ENCODE assay signal across 8 cellular contexts in the genomic region with DNA sequence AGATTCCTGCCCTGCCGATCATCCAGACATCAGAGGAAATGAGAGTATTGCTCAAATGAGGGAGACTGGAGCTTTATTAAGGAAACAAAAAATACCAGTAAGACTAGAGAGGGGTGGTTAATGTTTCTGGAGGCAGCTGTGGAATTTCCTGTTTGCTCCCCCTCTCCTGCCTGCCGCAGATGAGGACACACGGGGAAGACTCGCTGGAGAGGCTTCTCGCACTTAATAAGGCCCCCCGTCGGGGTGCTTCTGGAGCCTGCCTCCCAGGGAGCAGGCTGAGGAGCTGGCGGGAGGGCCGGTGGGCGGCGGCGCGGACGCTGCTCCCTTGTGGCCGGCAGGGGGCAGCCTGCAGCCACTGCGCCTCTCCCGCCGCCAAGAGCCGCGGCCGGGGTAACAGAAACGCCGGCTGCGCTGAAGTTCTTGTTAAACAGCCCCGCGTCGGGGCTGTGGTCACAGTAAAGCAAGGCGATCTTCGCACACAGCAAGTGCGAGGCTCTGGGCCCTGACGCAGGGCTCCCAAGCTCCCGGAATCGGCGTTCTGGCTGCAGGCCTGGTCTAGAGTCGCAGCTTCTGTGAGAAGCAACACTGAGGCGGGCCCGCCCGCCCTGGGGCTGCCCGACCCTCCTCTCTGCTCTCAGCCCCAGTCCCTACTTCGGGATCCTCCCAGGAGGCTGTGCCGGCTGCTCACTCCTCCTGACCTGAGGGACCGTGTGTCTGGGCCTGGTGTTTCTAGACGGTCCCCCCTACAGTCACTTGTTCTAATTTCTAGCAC. TPM values are rescaled to one million over a fixed set of nuclear protein-coding genes. Genes with fewer than 3 reads are reported as not detected.
A peak's percentile ranks its signal among the peaks of the same experiment; 100 is the strongest.
DNase-seq lines count a peak whose midpoint lies in the region; ATAC-seq and TF ChIP-seq lines count a peak whose summit lies in the region.

No MANE protein-coding gene starts in this region.

- H3K36me3 ChIP-seq in left lung: peaks cover 0 to 49% of the 10 kb centered on the region in 2 donors

- peak; percentile 8 for DNase-seq in SKM-1 treated with dmso at 0.1 percent for 144 hours (lab: John Stamatoyannopoulos, UW; ENCODE audit: unreplicated experiment)
- no peak for DNase-seq in SKM-1 (lab: John Stamatoyannopoulos, UW; ENCODE audit: unreplicated experiment)
- DNase-seq in NCI-H2107 (lab: John Stamatoyannopoulos, UW): peak; percentile 75
- peak; percentile 43 to 54 for DNase-seq in activated CD4-positive, alpha-beta T cell treated with anti-CD3 and anti-CD28 coated beads for 24 hours (ENCODE audit: low read depth in 2 of 2)
- DNase-seq in left lung: peak; percentile 71 to 93
- peak; percentile 60 for DNase-seq in stimulated activated CD4-positive, alpha-beta T cell treated with anti-CD3 and anti-CD28 coated beads, Interleukin-1b, Interleukin-23, amount 100 ng/mL, for 48 hours
- no peak for DNase-seq in HuH-7.5 (ENCODE audit: low spot score)

- intact Hi-C loops in left lung (cut with DNase I): loop anchor here in 1 of 2 donors (5.0 to 10.0 kb wide), 2 partner anchors 253 to 381 kb away; no protein-coding TSS in a partner anchor

- H3K9me3 ChIP-seq in left lung: no peaks in the 10 kb centered on the region

- H3K27me3 ChIP-seq in left lung: peaks cover 0 to 5% of the 10 kb centered on the region in 2 donors

- peaks cover 6 to 38% of the 10 kb centered on the region in 2 donors for H3K4me1 ChIP-seq in left lung

- ATAC-seq in left lung: peak; percentile 91

- H3K27ac ChIP-seq in cingulate gyrus (ENCODE audit: low read depth, low read length) (peak overlapping the region; percentile 47), left lung (peak overlapping the region; percentile 45 to 63)

- H3K4me3 ChIP-seq in left lung: no peak overlapping the region

- TF ChIP-seq CTCF in left lung (IDR thresholded peaks at IDR 0.05): peak; percentile 92 to 97

RNA-seq across cellular contexts. Expression of a gene that starts 17.4 kb away (rescaled TPM):
- 10 to 100 TPM; 47.9 to 57.7 TPM for total RNA-seq in left lung

RNA-seq across cellular contexts. Expression of a gene that starts 24.8 kb away (rescaled TPM):
- total RNA-seq in left lung: 1 to 10 TPM in 1 of 2 donors, under 1 TPM in 1; 0.87 to 3.4 TPM

RNA-seq across cellular contexts. Expression of a gene that starts 32.3 kb away (rescaled TPM):
- total RNA-seq in left lung: not detected

Comparison
In these comparisons a context has a peak if more than half of its experiments do, and no peak if none do; other contexts are left out.
1. DNase-seq: peak in SKM-1 treated with dmso at 0.1 percent for 144 hours (single experiment), NCI-H2107 (single experiment), activated CD4-positive, alpha-beta T cell treated with anti-CD3 and anti-CD28 coated beads for 24 hours (2 of 2), left lung (2 of 2) and stimulated activated CD4-positive, alpha-beta T cell treated with anti-CD3 and anti-CD28 coated beads, Interleukin-1b, Interleukin-23, amount 100 ng/mL, for 48 hours (single experiment); none in SKM-1 (single experiment) and HuH-7.5 (single experiment).